1 cellular context compared by ENCODE assay signal in the genomic region with DNA sequence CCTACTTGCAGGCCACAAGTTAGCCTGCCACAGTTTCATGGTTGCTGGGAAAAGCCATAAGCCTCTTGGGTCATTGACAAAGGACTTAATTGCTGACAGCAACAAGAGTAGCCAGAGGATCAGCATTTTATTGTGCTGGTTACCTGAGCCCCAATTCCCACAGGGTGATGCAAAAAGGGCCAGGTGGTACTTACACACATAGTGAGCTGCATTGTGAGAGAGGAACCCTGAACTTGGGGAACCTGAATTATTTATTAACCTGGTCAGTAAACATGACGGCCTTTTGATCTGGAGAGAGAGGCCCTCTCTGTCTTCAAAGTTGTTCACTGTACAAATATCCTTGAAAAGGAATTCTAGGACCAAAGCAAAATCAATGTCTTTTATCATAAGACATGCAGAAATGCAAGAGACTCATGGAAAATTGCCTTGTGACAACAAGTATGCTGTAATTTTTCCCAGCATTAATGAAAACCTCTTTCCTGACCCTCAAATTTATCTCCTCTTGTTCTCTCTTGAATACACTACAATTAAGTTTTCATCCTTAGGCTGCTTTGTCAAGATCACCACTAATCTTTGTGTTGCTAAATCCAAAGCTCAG.
TF ChIP-seq lines count a peak whose summit lies in the region.

No MANE protein-coding gene starts in this region.

TF ChIP-seq in HepG2, 621 proteins besides CTCF, POLR2A, EP300 and RAD21 (continued from another document and continues in another):
- TF ChIP-seq, protein P1, sequence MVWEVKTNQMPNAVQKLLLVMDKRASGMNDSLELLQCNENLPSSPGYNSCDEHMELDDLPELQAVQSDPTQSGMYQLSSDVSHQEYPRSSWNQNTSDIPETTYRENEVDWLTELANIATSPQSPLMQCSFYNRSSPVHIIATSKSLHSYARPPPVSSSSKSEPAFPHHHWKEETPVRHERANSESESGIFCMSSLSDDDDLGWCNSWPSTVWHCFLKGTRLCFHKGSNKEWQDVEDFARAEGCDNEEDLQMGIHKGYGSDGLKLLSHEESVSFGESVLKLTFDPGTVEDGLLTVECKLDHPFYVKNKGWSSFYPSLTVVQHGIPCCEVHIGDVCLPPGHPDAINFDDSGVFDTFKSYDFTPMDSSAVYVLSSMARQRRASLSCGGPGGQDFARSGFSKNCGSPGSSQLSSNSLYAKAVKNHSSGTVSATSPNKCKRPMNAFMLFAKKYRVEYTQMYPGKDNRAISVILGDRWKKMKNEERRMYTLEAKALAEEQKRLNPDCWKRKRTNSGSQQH (CRISPR knock-in tag; IDR thresholded peaks at IDR 0.05; ENCODE audit: low read depth): no peak; the same call in 1 of the 2 replicates
- TF ChIP-seq SYNCRIP (IDR thresholded peaks at IDR 0.05; ENCODE audit: insufficient read depth, low read depth, low read length): no peak
- peak; percentile 95 for TF ChIP-seq MEIS1 (CRISPR knock-in tag; IDR thresholded peaks at IDR 0.05; ENCODE audit: borderline replicate concordance)
- TF ChIP-seq NFE2L2 (IDR thresholded peaks at IDR 0.05; ENCODE audit: low read length): 0 out of 2 replicates have a peak, but pooled peaks have one; percentile 2
- peak; percentile 71; the same call in 1 of the 2 replicates for TF ChIP-seq ZNF501 (CRISPR knock-in tag; IDR thresholded peaks at IDR 0.05)
- no peak for TF ChIP-seq ZNF598 (CRISPR knock-in tag; IDR thresholded peaks at IDR 0.05; ENCODE audit: borderline replicate concordance)
- peak; percentile 100 for TF ChIP-seq TCF7 (IDR thresholded peaks at IDR 0.05; ENCODE audit: low read depth)
- TF ChIP-seq WIZ (CRISPR knock-in tag; IDR thresholded peaks at IDR 0.05): peak; percentile 82
- peak; percentile 96 for TF ChIP-seq TBL1XR1 (IDR thresholded peaks at IDR 0.05; ENCODE audit: borderline replicate concordance, low read length, partially characterized antibody)
- TF ChIP-seq, protein P2, sequence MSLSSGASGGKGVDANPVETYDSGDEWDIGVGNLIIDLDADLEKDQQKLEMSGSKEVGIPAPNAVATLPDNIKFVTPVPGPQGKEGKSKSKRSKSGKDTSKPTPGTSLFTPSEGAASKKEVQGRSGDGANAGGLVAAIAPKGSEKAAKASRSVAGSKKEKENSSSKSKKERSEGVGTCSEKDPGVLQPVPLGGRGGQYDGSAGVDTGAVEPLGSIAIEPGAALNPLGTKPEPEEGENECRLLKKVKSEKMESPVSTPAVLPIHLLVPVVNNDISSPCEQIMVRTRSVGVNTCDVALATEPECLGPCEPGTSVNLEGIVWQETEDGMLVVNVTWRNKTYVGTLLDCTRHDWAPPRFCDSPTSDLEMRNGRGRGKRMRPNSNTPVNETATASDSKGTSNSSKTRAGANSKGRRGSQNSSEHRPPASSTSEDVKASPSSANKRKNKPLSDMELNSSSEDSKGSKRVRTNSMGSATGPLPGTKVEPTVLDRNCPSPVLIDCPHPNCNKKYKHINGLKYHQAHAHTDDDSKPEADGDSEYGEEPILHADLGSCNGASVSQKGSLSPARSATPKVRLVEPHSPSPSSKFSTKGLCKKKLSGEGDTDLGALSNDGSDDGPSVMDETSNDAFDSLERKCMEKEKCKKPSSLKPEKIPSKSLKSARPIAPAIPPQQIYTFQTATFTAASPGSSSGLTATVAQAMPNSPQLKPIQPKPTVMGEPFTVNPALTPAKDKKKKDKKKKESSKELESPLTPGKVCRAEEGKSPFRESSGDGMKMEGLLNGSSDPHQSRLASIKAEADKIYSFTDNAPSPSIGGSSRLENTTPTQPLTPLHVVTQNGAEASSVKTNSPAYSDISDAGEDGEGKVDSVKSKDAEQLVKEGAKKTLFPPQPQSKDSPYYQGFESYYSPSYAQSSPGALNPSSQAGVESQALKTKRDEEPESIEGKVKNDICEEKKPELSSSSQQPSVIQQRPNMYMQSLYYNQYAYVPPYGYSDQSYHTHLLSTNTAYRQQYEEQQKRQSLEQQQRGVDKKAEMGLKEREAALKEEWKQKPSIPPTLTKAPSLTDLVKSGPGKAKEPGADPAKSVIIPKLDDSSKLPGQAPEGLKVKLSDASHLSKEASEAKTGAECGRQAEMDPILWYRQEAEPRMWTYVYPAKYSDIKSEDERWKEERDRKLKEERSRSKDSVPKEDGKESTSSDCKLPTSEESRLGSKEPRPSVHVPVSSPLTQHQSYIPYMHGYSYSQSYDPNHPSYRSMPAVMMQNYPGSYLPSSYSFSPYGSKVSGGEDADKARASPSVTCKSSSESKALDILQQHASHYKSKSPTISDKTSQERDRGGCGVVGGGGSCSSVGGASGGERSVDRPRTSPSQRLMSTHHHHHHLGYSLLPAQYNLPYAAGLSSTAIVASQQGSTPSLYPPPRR (CRISPR knock-in tag; IDR thresholded peaks at IDR 0.05; ENCODE audit: borderline replicate concordance): peak; percentile 97
- TF ChIP-seq, protein P3, sequence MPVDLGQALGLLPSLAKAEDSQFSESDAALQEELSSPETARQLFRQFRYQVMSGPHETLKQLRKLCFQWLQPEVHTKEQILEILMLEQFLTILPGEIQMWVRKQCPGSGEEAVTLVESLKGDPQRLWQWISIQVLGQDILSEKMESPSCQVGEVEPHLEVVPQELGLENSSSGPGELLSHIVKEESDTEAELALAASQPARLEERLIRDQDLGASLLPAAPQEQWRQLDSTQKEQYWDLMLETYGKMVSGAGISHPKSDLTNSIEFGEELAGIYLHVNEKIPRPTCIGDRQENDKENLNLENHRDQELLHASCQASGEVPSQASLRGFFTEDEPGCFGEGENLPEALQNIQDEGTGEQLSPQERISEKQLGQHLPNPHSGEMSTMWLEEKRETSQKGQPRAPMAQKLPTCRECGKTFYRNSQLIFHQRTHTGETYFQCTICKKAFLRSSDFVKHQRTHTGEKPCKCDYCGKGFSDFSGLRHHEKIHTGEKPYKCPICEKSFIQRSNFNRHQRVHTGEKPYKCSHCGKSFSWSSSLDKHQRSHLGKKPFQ (CRISPR knock-in tag; IDR thresholded peaks at IDR 0.05; ENCODE audit: insufficient replicate concordance): no peak
- peak; percentile 80 for TF ChIP-seq KDM1A (CRISPR knock-in tag; IDR thresholded peaks at IDR 0.05)
- peak; percentile 69 for TF ChIP-seq ATF1 (CRISPR knock-in tag; IDR thresholded peaks at IDR 0.05)
- peak; percentile 97 for TF ChIP-seq RARA (CRISPR knock-in tag; IDR thresholded peaks at IDR 0.05)
- TF ChIP-seq PTBP1 (IDR thresholded peaks at IDR 0.05; ENCODE audit: low read depth, low read length, poor library complexity, severe bottlenecking): no peak
- TF ChIP-seq, protein P4, sequence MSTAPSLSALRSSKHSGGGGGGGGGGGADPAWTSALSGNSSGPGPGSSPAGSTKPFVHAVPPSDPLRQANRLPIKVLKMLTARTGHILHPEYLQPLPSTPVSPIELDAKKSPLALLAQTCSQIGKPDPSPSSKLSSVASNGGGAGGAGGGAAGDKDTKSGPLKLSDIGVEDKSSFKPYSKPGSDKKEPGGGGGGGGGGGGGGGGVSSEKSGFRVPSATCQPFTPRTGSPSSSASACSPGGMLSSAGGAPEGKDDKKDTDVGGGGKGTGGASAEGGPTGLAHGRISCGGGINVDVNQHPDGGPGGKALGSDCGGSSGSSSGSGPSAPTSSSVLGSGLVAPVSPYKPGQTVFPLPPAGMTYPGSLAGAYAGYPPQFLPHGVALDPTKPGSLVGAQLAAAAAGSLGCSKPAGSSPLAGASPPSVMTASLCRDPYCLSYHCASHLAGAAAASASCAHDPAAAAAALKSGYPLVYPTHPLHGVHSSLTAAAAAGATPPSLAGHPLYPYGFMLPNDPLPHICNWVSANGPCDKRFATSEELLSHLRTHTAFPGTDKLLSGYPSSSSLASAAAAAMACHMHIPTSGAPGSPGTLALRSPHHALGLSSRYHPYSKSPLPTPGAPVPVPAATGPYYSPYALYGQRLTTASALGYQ (CRISPR knock-in tag; IDR thresholded peaks at IDR 0.05): peak; percentile 98
- peak; percentile 96 for TF ChIP-seq SOX5 (CRISPR knock-in tag; IDR thresholded peaks at IDR 0.05; ENCODE audit: borderline replicate concordance)
- peak; percentile 47 to 83; a peak in 2 of 4 replicates for TF ChIP-seq NR2F1 (CRISPR knock-in tag; IDR thresholded peaks at IDR 0.05)
- peak; percentile 95 for TF ChIP-seq MEF2D (CRISPR knock-in tag; IDR thresholded peaks at IDR 0.05)
- peak; percentile 66; the same call in 1 of the 2 replicates for TF ChIP-seq IRX3 (CRISPR knock-in tag; IDR thresholded peaks at IDR 0.05; ENCODE audit: borderline replicate concordance, low read depth)
- no peak for TF ChIP-seq MLLT10 (CRISPR knock-in tag; IDR thresholded peaks at IDR 0.05)
- no peak for TF ChIP-seq NFIB (CRISPR knock-in tag; IDR thresholded peaks at IDR 0.05; ENCODE audit: borderline replicate concordance)
- TF ChIP-seq, protein P5, sequence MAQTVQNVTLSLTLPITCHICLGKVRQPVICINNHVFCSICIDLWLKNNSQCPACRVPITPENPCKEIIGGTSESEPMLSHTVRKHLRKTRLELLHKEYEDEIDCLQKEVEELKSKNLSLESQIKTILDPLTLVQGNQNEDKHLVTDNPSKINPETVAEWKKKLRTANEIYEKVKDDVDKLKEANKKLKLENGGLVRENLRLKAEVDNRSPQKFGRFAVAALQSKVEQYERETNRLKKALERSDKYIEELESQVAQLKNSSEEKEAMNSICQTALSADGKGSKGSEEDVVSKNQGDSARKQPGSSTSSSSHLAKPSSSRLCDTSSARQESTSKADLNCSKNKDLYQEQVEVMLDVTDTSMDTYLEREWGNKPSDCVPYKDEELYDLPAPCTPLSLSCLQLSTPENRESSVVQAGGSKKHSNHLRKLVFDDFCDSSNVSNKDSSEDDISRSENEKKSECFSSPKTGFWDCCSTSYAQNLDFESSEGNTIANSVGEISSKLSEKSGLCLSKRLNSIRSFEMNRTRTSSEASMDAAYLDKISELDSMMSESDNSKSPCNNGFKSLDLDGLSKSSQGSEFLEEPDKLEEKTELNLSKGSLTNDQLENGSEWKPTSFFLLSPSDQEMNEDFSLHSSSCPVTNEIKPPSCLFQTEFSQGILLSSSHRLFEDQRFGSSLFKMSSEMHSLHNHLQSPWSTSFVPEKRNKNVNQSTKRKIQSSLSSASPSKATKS (CRISPR knock-in tag; IDR thresholded peaks at IDR 0.05): peak; percentile 74; the same call in 1 of the 2 replicates
- peak; percentile 46; the same call in 1 of the 2 replicates for TF ChIP-seq ZNF670 (CRISPR knock-in tag; IDR thresholded peaks at IDR 0.05; ENCODE audit: borderline replicate concordance)
- peak; percentile 22; the same call in 1 of the 2 replicates for TF ChIP-seq TAF1 (CRISPR knock-in tag; IDR thresholded peaks at IDR 0.05)
- 0 out of 2 replicates have a peak, but pooled peaks have one; percentile 21 for TF ChIP-seq MYC (CRISPR knock-in tag; IDR thresholded peaks at IDR 0.05; ENCODE audit: borderline replicate concordance)
- TF ChIP-seq, protein P6, sequence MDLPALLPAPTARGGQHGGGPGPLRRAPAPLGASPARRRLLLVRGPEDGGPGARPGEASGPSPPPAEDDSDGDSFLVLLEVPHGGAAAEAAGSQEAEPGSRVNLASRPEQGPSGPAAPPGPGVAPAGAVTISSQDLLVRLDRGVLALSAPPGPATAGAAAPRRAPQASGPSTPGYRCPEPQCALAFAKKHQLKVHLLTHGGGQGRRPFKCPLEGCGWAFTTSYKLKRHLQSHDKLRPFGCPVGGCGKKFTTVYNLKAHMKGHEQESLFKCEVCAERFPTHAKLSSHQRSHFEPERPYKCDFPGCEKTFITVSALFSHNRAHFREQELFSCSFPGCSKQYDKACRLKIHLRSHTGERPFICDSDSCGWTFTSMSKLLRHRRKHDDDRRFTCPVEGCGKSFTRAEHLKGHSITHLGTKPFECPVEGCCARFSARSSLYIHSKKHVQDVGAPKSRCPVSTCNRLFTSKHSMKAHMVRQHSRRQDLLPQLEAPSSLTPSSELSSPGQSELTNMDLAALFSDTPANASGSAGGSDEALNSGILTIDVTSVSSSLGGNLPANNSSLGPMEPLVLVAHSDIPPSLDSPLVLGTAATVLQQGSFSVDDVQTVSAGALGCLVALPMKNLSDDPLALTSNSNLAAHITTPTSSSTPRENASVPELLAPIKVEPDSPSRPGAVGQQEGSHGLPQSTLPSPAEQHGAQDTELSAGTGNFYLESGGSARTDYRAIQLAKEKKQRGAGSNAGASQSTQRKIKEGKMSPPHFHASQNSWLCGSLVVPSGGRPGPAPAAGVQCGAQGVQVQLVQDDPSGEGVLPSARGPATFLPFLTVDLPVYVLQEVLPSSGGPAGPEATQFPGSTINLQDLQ (CRISPR knock-in tag; IDR thresholded peaks at IDR 0.05): no peak
- TF ChIP-seq CENPT (CRISPR knock-in tag; IDR thresholded peaks at IDR 0.05; ENCODE audit: low read depth): no peak
- TF ChIP-seq, protein P7, sequence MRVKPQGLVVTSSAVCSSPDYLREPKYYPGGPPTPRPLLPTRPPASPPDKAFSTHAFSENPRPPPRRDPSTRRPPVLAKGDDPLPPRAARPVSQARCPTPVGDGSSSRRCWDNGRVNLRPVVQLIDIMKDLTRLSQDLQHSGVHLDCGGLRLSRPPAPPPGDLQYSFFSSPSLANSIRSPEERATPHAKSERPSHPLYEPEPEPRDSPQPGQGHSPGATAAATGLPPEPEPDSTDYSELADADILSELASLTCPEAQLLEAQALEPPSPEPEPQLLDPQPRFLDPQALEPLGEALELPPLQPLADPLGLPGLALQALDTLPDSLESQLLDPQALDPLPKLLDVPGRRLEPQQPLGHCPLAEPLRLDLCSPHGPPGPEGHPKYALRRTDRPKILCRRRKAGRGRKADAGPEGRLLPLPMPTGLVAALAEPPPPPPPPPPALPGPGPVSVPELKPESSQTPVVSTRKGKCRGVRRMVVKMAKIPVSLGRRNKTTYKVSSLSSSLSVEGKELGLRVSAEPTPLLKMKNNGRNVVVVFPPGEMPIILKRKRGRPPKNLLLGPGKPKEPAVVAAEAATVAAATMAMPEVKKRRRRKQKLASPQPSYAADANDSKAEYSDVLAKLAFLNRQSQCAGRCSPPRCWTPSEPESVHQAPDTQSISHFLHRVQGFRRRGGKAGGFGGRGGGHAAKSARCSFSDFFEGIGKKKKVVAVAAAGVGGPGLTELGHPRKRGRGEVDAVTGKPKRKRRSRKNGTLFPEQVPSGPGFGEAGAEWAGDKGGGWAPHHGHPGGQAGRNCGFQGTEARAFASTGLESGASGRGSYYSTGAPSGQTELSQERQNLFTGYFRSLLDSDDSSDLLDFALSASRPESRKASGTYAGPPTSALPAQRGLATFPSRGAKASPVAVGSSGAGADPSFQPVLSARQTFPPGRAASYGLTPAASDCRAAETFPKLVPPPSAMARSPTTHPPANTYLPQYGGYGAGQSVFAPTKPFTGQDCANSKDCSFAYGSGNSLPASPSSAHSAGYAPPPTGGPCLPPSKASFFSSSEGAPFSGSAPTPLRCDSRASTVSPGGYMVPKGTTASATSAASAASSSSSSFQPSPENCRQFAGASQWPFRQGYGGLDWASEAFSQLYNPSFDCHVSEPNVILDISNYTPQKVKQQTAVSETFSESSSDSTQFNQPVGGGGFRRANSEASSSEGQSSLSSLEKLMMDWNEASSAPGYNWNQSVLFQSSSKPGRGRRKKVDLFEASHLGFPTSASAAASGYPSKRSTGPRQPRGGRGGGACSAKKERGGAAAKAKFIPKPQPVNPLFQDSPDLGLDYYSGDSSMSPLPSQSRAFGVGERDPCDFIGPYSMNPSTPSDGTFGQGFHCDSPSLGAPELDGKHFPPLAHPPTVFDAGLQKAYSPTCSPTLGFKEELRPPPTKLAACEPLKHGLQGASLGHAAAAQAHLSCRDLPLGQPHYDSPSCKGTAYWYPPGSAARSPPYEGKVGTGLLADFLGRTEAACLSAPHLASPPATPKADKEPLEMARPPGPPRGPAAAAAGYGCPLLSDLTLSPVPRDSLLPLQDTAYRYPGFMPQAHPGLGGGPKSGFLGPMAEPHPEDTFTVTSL (CRISPR knock-in tag; IDR thresholded peaks at IDR 0.05; ENCODE audit: borderline replicate concordance): peak; percentile 100
- no peak for TF ChIP-seq ZNF660 (CRISPR knock-in tag; IDR thresholded peaks at IDR 0.05; ENCODE audit: borderline replicate concordance, low read depth)
